In the genomic region with DNA sequence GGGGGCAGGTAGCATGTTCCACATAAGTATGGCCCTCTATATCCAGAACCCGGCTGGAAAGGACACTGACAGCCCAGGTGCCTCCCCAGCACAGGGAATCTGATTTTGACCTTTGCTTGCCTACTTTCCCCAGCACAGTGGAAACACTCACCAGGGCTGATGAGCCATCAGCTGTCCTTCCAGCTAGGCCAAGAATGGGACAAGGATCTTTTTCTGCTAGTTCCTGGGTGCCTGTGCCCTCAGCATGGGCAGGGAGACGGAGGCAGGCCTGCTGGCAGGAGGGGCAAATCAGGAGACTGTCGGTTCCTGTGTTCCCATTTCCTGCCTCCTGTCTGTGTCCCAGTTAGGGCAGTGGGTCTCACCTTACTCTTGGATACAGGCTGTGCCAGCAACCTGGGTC, we compare ENCODE assay signal across 7 cellular contexts. TPM values are rescaled to one million over a fixed set of nuclear protein-coding genes. Genes with fewer than 3 reads are reported as not detected.
A peak's percentile ranks its signal among the peaks of the same experiment; 100 is the strongest.
DNase-seq lines count a peak whose midpoint lies in the region; ATAC-seq and TF ChIP-seq lines count a peak whose summit lies in the region.

No MANE protein-coding gene starts in this region.

- H3K4me3 ChIP-seq in HAP-1 (peak overlapping the region; percentile 51), hepatocyte (no peak overlapping the region), skin epidermis (peak overlapping the region; percentile 45 to 90 (median 67)), ovary (no peak overlapping the region)

- TF ChIP-seq EP300 in ovary (IDR thresholded peaks at IDR 0.05), result no peak

- no peaks in the 10 kb centered on the region for H4K20me1 ChIP-seq in hepatocyte (ENCODE audit: insufficient read depth, poor library complexity, severe bottlenecking)

- ATAC-seq in WTC11, result no peak
- ATAC-seq in GM19351 (IDR thresholded peaks at IDR 0.05; ENCODE audit: unreplicated experiment), result no peak

- H3K27ac Mint-ChIP-seq in WTC11, result no peak overlapping the region

- no peaks in the 10 kb centered on the region for H3K27me3 ChIP-seq in HAP-1 (ENCODE audit: low read depth)
- no peaks in the 10 kb centered on the region for H3K27me3 ChIP-seq in hepatocyte
- no peaks in the 10 kb centered on the region for H3K27me3 ChIP-seq in ovary

- no peaks in the 10 kb centered on the region for H3K9me3 Mint-ChIP-seq in WTC11

- TF ChIP-seq CTCF in WTC11 (IDR thresholded peaks at IDR 0.05), result no peak
- no peak for TF ChIP-seq CTCF in hepatocyte (IDR thresholded peaks at IDR 0.05; ENCODE audit: poor library complexity)
- no peak for TF ChIP-seq CTCF in ovary (IDR thresholded peaks at IDR 0.05)

- H3K27me3 Mint-ChIP-seq in WTC11 (ENCODE audit: low read depth), result peaks cover 3% of the 10 kb centered on the region; the same call in 1 of the 2 replicates

- H3K4me1 ChIP-seq in HAP-1 (peaks cover 13% of the 10 kb centered on the region), hepatocyte (ENCODE audit: insufficient read depth) (peaks cover 11% of the 10 kb centered on the region), ovary (ENCODE audit: insufficient read depth) (no peaks in the 10 kb centered on the region)

- DNase-seq in HAP-1 (ENCODE audit: low spot score in 2 of 2), result no peak
- DNase-seq in WTC11 (ENCODE audit: low spot score), result no peak
- DNase-seq in hepatocyte (ENCODE audit: low spot score), result no peak
- DNase-seq in ovary, result no peak
- DNase-seq in DMS 273 (lab: John Stamatoyannopoulos, UW; ENCODE audit: unreplicated experiment), result no peak

- H3K36me3 Mint-ChIP-seq in WTC11, result no peaks in the 10 kb centered on the region

- in situ Hi-C loops in HAP-1 (cut with MboI; ENCODE audit: low sequenced_read_pairs), result no loop called here

- H3K4me3 Mint-ChIP-seq in WTC11, result peak overlapping the region; percentile 74

- POLR2A ChIA-PET in WTC11 (lab: Charles Lee), result no interaction called here

- 83% methylated on average over 3 of the region's 3 CpGs for whole genome bisulfite sequencing in hepatocyte (ENCODE audit: low lambda C conversion rate, missing lambda C conversion rate)
- WGBS in ovary, 3 donors, result 75 to 81% (median 79%) methylated on average over 3 of the region's 3 CpGs

- no peaks in the 10 kb centered on the region; the same call in 1 of the 2 replicates for H3K36me3 ChIP-seq in HAP-1 (replicated peaks)
- H3K36me3 ChIP-seq in hepatocyte (replicated peaks; ENCODE audit: insufficient read depth, low read depth), result no peaks in the 10 kb centered on the region
- H3K36me3 ChIP-seq in ovary, result no peaks in the 10 kb centered on the region

- H3K9me2 ChIP-seq in hepatocyte (replicated peaks; ENCODE audit: insufficient read depth), result no peaks in the 10 kb centered on the region

- H3K79me2 ChIP-seq in hepatocyte, result peaks cover 18% of the 10 kb centered on the region

- intact Hi-C loops in ovary (cut with DNase I), result no loop called here

- H3K9me3 ChIP-seq in HAP-1, result no peaks in the 10 kb centered on the region
- no peaks in the 10 kb centered on the region for H3K9me3 ChIP-seq in hepatocyte (ENCODE audit: low read depth)
- no peaks in the 10 kb centered on the region for H3K9me3 ChIP-seq in ovary

- H3K27ac ChIP-seq in hepatocyte, result no peak overlapping the region
- peak overlapping the region in 13 of 21 experiments; percentile 65 to 90 (median 82) for H3K27ac ChIP-seq in skin epidermis
- no peak overlapping the region for H3K27ac ChIP-seq in ovary

- CTCF ChIA-PET in WTC11 (lab: Charles Lee), result interaction anchor here (0.8 to 3.9 kb wide), 5 partner anchors 13 to 88 kb away, joined by 3 to 16 read pairs (median 4); no protein-coding TSS in a partner anchor

- H3K4me2 ChIP-seq in hepatocyte, result peak overlapping the region; percentile 84

- peaks cover 49% of the 10 kb centered on the region for H3K4me1 Mint-ChIP-seq in WTC11

- H2AFZ ChIP-seq in hepatocyte, result no peak overlapping the region

- TF ChIP-seq POLR2A in ovary (IDR thresholded peaks at IDR 0.05), result no peak

TF ChIP-seq in WTC11, 78 proteins besides CTCF, POLR2A, EP300 and RAD21 (continues in another document):
- TF ChIP-seq ESRRA (CRISPR knock-in tag; IDR thresholded peaks at IDR 0.05; ENCODE audit: borderline replicate concordance) (no peak), ZNF396 (CRISPR knock-in tag; IDR thresholded peaks at IDR 0.05; ENCODE audit: borderline replicate concordance) (no peak), MYBL2 (CRISPR knock-in tag; IDR thresholded peaks at IDR 0.05) (no peak), GABPB1 (CRISPR knock-in tag; IDR thresholded peaks at IDR 0.05) (no peak), ETV6 (CRISPR knock-in tag; IDR thresholded peaks at IDR 0.05) (no peak), ZBTB21 (CRISPR knock-in tag; IDR thresholded peaks at IDR 0.05; ENCODE audit: borderline replicate concordance) (no peak)
- TF ChIP-seq, protein P1, sequence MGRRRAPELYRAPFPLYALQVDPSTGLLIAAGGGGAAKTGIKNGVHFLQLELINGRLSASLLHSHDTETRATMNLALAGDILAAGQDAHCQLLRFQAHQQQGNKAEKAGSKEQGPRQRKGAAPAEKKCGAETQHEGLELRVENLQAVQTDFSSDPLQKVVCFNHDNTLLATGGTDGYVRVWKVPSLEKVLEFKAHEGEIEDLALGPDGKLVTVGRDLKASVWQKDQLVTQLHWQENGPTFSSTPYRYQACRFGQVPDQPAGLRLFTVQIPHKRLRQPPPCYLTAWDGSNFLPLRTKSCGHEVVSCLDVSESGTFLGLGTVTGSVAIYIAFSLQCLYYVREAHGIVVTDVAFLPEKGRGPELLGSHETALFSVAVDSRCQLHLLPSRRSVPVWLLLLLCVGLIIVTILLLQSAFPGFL (CRISPR knock-in tag; IDR thresholded peaks at IDR 0.05; ENCODE audit: borderline replicate concordance), result no peak
- TF ChIP-seq, protein P2, sequence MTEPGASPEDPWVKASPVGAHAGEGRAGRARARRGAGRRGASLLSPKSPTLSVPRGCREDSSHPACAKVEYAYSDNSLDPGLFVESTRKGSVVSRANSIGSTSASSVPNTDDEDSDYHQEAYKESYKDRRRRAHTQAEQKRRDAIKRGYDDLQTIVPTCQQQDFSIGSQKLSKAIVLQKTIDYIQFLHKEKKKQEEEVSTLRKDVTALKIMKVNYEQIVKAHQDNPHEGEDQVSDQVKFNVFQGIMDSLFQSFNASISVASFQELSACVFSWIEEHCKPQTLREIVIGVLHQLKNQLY (CRISPR knock-in tag; IDR thresholded peaks at IDR 0.05), result no peak
- TF ChIP-seq, protein P3, sequence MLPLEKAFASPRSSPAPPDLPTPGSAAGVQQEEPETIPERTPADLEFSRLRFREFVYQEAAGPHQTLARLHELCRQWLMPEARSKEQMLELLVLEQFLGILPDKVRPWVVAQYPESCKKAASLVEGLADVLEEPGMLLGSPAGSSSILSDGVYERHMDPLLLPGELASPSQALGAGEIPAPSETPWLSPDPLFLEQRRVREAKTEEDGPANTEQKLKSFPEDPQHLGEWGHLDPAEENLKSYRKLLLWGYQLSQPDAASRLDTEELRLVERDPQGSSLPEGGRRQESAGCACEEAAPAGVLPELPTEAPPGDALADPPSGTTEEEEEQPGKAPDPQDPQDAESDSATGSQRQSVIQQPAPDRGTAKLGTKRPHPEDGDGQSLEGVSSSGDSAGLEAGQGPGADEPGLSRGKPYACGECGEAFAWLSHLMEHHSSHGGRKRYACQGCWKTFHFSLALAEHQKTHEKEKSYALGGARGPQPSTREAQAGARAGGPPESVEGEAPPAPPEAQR (CRISPR knock-in tag; IDR thresholded peaks at IDR 0.05), result no peak
- TF ChIP-seq, protein P4, sequence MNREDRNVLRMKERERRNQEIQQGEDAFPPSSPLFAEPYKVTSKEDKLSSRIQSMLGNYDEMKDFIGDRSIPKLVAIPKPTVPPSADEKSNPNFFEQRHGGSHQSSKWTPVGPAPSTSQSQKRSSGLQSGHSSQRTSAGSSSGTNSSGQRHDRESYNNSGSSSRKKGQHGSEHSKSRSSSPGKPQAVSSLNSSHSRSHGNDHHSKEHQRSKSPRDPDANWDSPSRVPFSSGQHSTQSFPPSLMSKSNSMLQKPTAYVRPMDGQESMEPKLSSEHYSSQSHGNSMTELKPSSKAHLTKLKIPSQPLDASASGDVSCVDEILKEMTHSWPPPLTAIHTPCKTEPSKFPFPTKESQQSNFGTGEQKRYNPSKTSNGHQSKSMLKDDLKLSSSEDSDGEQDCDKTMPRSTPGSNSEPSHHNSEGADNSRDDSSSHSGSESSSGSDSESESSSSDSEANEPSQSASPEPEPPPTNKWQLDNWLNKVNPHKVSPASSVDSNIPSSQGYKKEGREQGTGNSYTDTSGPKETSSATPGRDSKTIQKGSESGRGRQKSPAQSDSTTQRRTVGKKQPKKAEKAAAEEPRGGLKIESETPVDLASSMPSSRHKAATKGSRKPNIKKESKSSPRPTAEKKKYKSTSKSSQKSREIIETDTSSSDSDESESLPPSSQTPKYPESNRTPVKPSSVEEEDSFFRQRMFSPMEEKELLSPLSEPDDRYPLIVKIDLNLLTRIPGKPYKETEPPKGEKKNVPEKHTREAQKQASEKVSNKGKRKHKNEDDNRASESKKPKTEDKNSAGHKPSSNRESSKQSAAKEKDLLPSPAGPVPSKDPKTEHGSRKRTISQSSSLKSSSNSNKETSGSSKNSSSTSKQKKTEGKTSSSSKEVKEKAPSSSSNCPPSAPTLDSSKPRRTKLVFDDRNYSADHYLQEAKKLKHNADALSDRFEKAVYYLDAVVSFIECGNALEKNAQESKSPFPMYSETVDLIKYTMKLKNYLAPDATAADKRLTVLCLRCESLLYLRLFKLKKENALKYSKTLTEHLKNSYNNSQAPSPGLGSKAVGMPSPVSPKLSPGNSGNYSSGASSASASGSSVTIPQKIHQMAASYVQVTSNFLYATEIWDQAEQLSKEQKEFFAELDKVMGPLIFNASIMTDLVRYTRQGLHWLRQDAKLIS (CRISPR knock-in tag; IDR thresholded peaks at IDR 0.05; ENCODE audit: borderline replicate concordance), result no peak
- TF ChIP-seq, protein P5, sequence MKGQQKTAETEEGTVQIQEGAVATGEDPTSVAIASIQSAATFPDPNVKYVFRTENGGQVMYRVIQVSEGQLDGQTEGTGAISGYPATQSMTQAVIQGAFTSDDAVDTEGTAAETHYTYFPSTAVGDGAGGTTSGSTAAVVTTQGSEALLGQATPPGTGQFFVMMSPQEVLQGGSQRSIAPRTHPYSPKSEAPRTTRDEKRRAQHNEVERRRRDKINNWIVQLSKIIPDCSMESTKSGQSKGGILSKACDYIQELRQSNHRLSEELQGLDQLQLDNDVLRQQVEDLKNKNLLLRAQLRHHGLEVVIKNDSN (CRISPR knock-in tag; IDR thresholded peaks at IDR 0.05), result no peak
- TF ChIP-seq, protein P6, sequence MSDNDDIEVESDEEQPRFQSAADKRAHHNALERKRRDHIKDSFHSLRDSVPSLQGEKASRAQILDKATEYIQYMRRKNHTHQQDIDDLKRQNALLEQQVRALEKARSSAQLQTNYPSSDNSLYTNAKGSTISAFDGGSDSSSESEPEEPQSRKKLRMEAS (CRISPR knock-in tag; IDR thresholded peaks at IDR 0.05), result no peak

RNA-seq across cellular contexts. Expression of a gene that starts 1.1 kb away (rescaled TPM):
- 95.3 to 102 TPM (median 101 TPM) in 3 replicates for total RNA-seq in WTC11 (2021)
- total RNA-seq in hepatocyte, result 24.8 and 44.9 TPM in 2 replicates
- polyA plus RNA-seq in hepatocyte, result 24.2 and 30.2 TPM in 2 replicates
- 10 to 100 TPM in 6 of 7 donors, 1 to 10 TPM in 1; 5.6 to 22.2 (median 17.1) TPM for total RNA-seq in ovary
- 10 to 100 TPM in 1 of 2 donors, 1 to 10 TPM in 1; 4.9 to 39.8 TPM for polyA plus RNA-seq in ovary

Comparison
In these comparisons a context has a peak if more than half of its experiments do, and no peak if none do; other contexts are left out.
1. H3K4me3 ChIP-seq: peak in HAP-1 (single experiment) and skin epidermis (7 of 7); none in hepatocyte (single experiment) and ovary (single experiment).
2. H3K27ac ChIP-seq: peak in skin epidermis (13 of 21); none in hepatocyte (single experiment) and ovary (0 of 2).